ENCODE assay signal across 8 cellular contexts in the genomic region with DNA sequence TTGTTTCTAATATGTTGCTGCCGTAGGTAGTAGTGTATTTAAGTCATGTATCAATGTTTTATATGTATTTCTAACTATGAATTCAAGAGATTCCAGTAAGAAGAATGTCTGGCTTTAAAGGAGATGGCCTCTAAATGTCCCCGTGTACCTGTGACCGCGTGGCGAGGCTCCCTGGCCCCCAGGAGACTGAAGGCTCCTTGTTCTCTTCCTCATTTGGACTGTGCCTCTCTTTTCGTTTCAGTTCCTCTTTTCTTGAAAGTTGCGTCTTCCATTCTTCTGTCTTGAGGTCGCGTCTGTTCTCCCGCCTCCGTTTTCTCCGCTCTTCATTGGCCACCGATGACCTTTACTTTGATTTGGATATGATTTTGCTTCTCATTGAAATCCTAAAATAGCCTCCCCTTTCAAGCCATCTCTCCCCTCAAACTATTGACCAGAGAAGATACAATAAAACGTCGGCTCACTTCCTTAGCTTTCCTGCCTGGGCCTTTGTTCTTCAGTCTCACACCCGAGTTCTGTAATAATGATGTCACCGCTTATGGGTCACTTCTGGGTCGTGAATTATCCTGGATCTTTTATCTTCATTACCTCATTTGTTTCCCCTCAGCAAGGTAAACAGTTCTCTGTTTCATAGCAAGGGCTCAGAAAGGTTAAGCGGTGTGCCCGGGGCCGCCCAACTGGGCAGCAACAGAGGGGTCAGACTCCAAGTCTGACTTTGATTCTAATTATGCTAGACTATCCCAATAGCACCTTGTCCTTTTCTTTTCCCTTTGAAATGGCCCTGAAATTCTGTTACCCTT. TPM values are rescaled to one million over a fixed set of nuclear protein-coding genes. Genes with fewer than 3 reads are reported as not detected.
A peak's percentile ranks its signal among the peaks of the same experiment; 100 is the strongest.
DNase-seq lines count a peak whose midpoint lies in the region; ATAC-seq and TF ChIP-seq lines count a peak whose summit lies in the region.

No MANE protein-coding gene starts in this region.

- TF ChIP-seq POLR2A in gastroesophageal sphincter (IDR thresholded peaks at IDR 0.05), result no peak

- no peaks in the 10 kb centered on the region for H3K9me3 ChIP-seq in gastroesophageal sphincter

- H3K4me3 ChIP-seq in GM08714 (ENCODE audit: low read length) (peak overlapping the region; percentile 54; the same call in 1 of the 2 replicates), gastroesophageal sphincter (no peak overlapping the region), brain microvascular endothelial cell (ENCODE audit: low read depth, low read length) (no peak overlapping the region)

- WGBS in gastroesophageal sphincter (ENCODE audit: low coverage in 1 of 2), 2 donors, result 78 to 82% methylated on average over 18 to 21 of the region's 21 CpGs

- in situ Hi-C loops in brain microvascular endothelial cell (cut with HindIII; ENCODE audit: low pct_ligation_motif_present, low sequenced_read_pairs), result no loop called here

- DNase-seq in A172 (ENCODE audit: low spot score) (no peak), brain microvascular endothelial cell (no peak)
- no peak for DNase-seq in activated CD4-positive, CD25-positive, alpha-beta regulatory T cell treated with anti-CD3 and anti-CD28 coated beads, Interleukin-2, amount 50 U/mL, for 72 hours
- no peak for DNase-seq in activated CD4-positive, alpha-beta T cell treated with anti-CD3 and anti-CD28 coated beads, Interleukin-2, amount 50 U/mL, for 48 hours

- no peak for TF ChIP-seq CTCF in gastroesophageal sphincter (IDR thresholded peaks at IDR 0.05)
- TF ChIP-seq CTCF in brain microvascular endothelial cell (IDR thresholded peaks at IDR 0.05; ENCODE audit: low read depth, low read length, missing control alignments), result no peak

- H3K4me1 ChIP-seq in gastroesophageal sphincter, result no peaks in the 10 kb centered on the region

- peaks cover 0 to 100% of the 10 kb centered on the region in 2 donors for H3K36me3 ChIP-seq in gastroesophageal sphincter
- H3K36me3 ChIP-seq in brain microvascular endothelial cell (replicated peaks), result peaks cover 58% of the 10 kb centered on the region

- TF ChIP-seq EP300 in gastroesophageal sphincter (IDR thresholded peaks at IDR 0.05), result no peak

- H3K27ac ChIP-seq in gastroesophageal sphincter (no peak overlapping the region), brain microvascular endothelial cell (no peak overlapping the region)

- H3K27me3 ChIP-seq in gastroesophageal sphincter (no peaks in the 10 kb centered on the region), brain microvascular endothelial cell (replicated peaks) (no peaks in the 10 kb centered on the region)

- peak; percentile 93 for ATAC-seq in GM19463 (IDR thresholded peaks at IDR 0.05; ENCODE audit: unreplicated experiment)
- peak; percentile 83 for ATAC-seq in HG03442 (IDR thresholded peaks at IDR 0.05; ENCODE audit: unreplicated experiment)
- peak; percentile 20 for ATAC-seq in gastroesophageal sphincter

RNA-seq across cellular contexts. Expression of a gene that starts 28.7 kb away (rescaled TPM):
- 10 to 100 TPM; 51.2 to 59.2 (median 54.9) TPM for total RNA-seq in gastroesophageal sphincter
- total RNA-seq in A172 (2014; rRNA removed; shearing (Covaris generic)), result 84.1 and 92.4 TPM in 2 replicates

Comparison
In these comparisons a context has a peak if more than half of its experiments do, and no peak if none do; other contexts are left out.
1. ATAC-seq: peak in every context shown above with its lines; median percentile 93 in GM19463; 83 in HG03442; 20 in gastroesophageal sphincter.